Comparison of ENCODE assay signal across 1 cellular context in the genomic region with DNA sequence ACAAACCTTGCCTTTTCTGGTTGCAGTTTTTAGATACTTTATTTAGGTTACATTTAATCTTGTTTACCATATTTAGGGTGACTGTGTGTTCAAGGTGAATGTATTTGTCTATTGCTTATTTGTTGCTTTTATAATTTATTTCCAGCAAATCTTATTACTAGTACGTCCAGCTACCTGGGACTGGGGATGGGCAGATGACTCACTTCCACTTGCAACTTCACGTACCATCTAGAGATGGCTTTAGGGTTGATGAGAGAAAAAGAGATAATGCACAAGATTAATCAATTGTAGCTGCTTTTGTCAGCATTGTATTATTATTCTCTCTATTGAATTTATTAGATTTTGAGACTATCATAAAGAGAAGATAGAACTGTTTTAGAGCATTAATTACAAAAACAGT.
TF ChIP-seq lines count a peak whose summit lies in the region.

No MANE protein-coding gene starts in this region.

TF ChIP-seq in endothelial cell of umbilical vein, 7 proteins besides CTCF, POLR2A, EP300 and RAD21:
- TF ChIP-seq POLR2AphosphoS5 (IDR thresholded peaks at IDR 0.05; ENCODE audit: insufficient read depth, low read depth, low read length) (no peak), EZH2 (IDR thresholded peaks at IDR 0.05; ENCODE audit: borderline replicate concordance, low read depth, low read length, severe bottlenecking) (no peak), MYC (IDR thresholded peaks at IDR 0.05; ENCODE audit: low read depth, low read length) (no peak), FOS (IDR thresholded peaks at IDR 0.05; ENCODE audit: borderline replicate concordance, insufficient read depth, low read length) (no peak), GATA2 (IDR thresholded peaks at IDR 0.05; ENCODE audit: insufficient read depth, insufficient read length, low read depth, low read length) (no peak), JUN (IDR thresholded peaks at IDR 0.05; ENCODE audit: borderline replicate concordance, insufficient read depth, insufficient read length, low read depth) (no peak)
- TF ChIP-seq, protein P1, sequence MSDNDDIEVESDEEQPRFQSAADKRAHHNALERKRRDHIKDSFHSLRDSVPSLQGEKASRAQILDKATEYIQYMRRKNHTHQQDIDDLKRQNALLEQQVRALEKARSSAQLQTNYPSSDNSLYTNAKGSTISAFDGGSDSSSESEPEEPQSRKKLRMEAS (IDR thresholded peaks at IDR 0.05; ENCODE audit: insufficient read depth, insufficient read length): no peak
TF ChIP-seq in endothelial cell of umbilical vein: peak in this region for 0.
